ENCODE assay signal across 1 cellular context in the genomic region with DNA sequence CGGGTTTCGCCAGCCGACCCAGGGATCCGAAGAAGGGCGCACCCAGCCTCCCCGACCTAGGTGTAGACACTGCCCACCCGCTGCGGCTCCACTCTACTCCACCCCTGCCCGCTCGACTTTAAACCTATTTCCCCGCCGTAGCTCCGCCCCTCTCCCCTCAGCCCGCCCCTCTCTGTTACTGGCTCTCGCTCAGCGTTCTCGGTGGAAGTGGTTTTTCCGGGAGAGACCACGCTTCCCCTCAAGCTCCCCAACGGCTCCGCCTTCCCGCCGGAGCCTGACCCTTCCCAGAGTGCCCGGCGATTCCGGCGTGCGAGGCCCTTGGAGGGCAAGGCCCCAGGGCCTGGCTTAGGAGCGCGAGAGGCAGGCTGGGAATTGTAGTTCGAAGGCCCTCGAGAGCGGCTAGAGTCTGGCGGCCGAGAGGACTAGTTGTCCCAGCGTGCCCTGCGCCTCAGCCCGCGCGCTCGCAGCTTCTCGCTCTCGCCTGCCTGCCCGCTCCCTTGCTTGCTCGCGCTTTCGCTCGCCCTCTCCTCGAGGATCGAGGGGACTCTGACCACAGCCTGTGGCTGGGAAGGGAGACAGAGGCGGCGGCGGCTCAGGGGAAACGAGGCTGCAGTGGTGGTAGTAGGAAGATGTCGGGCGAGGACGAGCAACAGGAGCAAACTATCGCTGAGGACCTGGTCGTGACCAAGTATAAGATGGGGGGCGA.
TF ChIP-seq lines count a peak whose summit lies in the region.

TSS of gene PA2G4 (plus strand) at position 451 of the 706 bp plus-strand sequence. CDS start at position 630, 179 bp downstream.

TF ChIP-seq in HepG2, 621 proteins besides CTCF, POLR2A, EP300 and RAD21 (continued from another document and continues in another):
- TF ChIP-seq, protein P1, sequence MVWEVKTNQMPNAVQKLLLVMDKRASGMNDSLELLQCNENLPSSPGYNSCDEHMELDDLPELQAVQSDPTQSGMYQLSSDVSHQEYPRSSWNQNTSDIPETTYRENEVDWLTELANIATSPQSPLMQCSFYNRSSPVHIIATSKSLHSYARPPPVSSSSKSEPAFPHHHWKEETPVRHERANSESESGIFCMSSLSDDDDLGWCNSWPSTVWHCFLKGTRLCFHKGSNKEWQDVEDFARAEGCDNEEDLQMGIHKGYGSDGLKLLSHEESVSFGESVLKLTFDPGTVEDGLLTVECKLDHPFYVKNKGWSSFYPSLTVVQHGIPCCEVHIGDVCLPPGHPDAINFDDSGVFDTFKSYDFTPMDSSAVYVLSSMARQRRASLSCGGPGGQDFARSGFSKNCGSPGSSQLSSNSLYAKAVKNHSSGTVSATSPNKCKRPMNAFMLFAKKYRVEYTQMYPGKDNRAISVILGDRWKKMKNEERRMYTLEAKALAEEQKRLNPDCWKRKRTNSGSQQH (CRISPR knock-in tag; IDR thresholded peaks at IDR 0.05; ENCODE audit: low read depth): peak; percentile 28; the same call in 1 of the 2 replicates
- TF ChIP-seq MED1 (CRISPR knock-in tag; IDR thresholded peaks at IDR 0.05) (peak; percentile 78), ZNF547 (CRISPR knock-in tag; IDR thresholded peaks at IDR 0.05) (peak; percentile 97), ZNF251 (CRISPR knock-in tag; IDR thresholded peaks at IDR 0.05) (no peak), CHD4 (IDR thresholded peaks at IDR 0.05; ENCODE audit: borderline replicate concordance, low read length) (no peak), CENPBD1 (CRISPR knock-in tag; IDR thresholded peaks at IDR 0.05; ENCODE audit: borderline replicate concordance, low read depth) (no peak), ZFP90 (CRISPR knock-in tag; IDR thresholded peaks at IDR 0.05; ENCODE audit: borderline replicate concordance) (peak; percentile 90; the same call in 1 of the 2 replicates), ZNF10 (CRISPR knock-in tag; IDR thresholded peaks at IDR 0.05; ENCODE audit: borderline replicate concordance, low read depth) (no peak), MTF2 (CRISPR knock-in tag; IDR thresholded peaks at IDR 0.05; ENCODE audit: borderline replicate concordance) (no peak; the same call in 1 of the 2 replicates), MYNN (CRISPR knock-in tag; IDR thresholded peaks at IDR 0.05; ENCODE audit: low read depth) (no peak; the same call in 1 of the 2 replicates), ISX (CRISPR knock-in tag; conservative IDR thresholded peaks at IDR 0.05) (no peak; the same call in 1 of the 2 replicates), MEIS1 (CRISPR knock-in tag; IDR thresholded peaks at IDR 0.05; ENCODE audit: borderline replicate concordance) (peak; percentile 68; the same call in 1 of the 2 replicates), SOX5 (CRISPR knock-in tag; IDR thresholded peaks at IDR 0.05; ENCODE audit: borderline replicate concordance) (peak; percentile 75; the same call in 1 of the 2 replicates), ZSCAN20 (CRISPR knock-in tag; IDR thresholded peaks at IDR 0.05; ENCODE audit: borderline replicate concordance) (peak; percentile 87; the same call in 1 of the 2 replicates), BRD4 (CRISPR knock-in tag; IDR thresholded peaks at IDR 0.05) (peak; percentile 74), SP1 (IDR thresholded peaks at IDR 0.05) (no peak), SP1 (CRISPR knock-in tag; IDR thresholded peaks at IDR 0.05) (no peak; the same call in 1 of the 2 replicates), ZNF629 (CRISPR knock-in tag; conservative IDR thresholded peaks at IDR 0.05) (0 out of 2 replicates have a peak, but pooled peaks have one; percentile 30), PCBP2 (optimal IDR thresholded peaks at IDR 0.05; ENCODE audit: low read depth, low read length, poor library complexity, severe bottlenecking) (no peak), ZNF567 (CRISPR knock-in tag; IDR thresholded peaks at IDR 0.05; ENCODE audit: borderline replicate concordance) (peak; percentile 29; the same call in 1 of the 2 replicates), SKI (IDR thresholded peaks at IDR 0.05; ENCODE audit: partially characterized antibody) (peak; percentile 26), SMAD9 (CRISPR knock-in tag; IDR thresholded peaks at IDR 0.05) (peak; percentile 60; the same call in 1 of the 2 replicates), ZSCAN22 (CRISPR knock-in tag; IDR thresholded peaks at IDR 0.05) (no peak), TGIF2 (CRISPR knock-in tag; IDR thresholded peaks at IDR 0.05) (peak; percentile 72), E2F1 (CRISPR knock-in tag; IDR thresholded peaks at IDR 0.05) (peak; percentile 98), ZNF33B (CRISPR knock-in tag; IDR thresholded peaks at IDR 0.05) (peak; percentile 80), GATAD2A (CRISPR knock-in tag; IDR thresholded peaks at IDR 0.05) (peak; percentile 48), PAXIP1 (CRISPR knock-in tag; conservative IDR thresholded peaks at IDR 0.05) (peak; percentile 68), ARID5B (CRISPR knock-in tag; IDR thresholded peaks at IDR 0.05) (0 out of 2 replicates have a peak, but pooled peaks have one; percentile 51), EEA1 (CRISPR knock-in tag; IDR thresholded peaks at IDR 0.05; ENCODE audit: borderline replicate concordance) (no peak), KDM2A (CRISPR knock-in tag; IDR thresholded peaks at IDR 0.05; ENCODE audit: borderline replicate concordance, low read depth) (peak; percentile 100), WIZ (CRISPR knock-in tag; IDR thresholded peaks at IDR 0.05) (no peak; the same call in 1 of the 2 replicates), FLYWCH1 (CRISPR knock-in tag; IDR thresholded peaks at IDR 0.05) (no peak), HOXA9 (CRISPR knock-in tag; IDR thresholded peaks at IDR 0.05; ENCODE audit: borderline replicate concordance) (no peak; the same call in none of the 2 replicates), ZNF12 (CRISPR knock-in tag; IDR thresholded peaks at IDR 0.05) (no peak; the same call in 1 of the 2 replicates), SOX13 (IDR thresholded peaks at IDR 0.05) (no peak), SOX13 (CRISPR knock-in tag; conservative IDR thresholded peaks at IDR 0.05 in 1 of 2, IDR thresholded peaks at IDR 0.05 in 1 of 2) (peak in 1 of 2 experiments; percentile 44; a peak in 1 of 4 replicates), ZNF414 (CRISPR knock-in tag; IDR thresholded peaks at IDR 0.05) (peak; percentile 94), ZNF75D (CRISPR knock-in tag; IDR thresholded peaks at IDR 0.05; ENCODE audit: borderline replicate concordance) (0 out of 2 replicates have a peak, but pooled peaks have one; percentile 26), SMAD1 (CRISPR knock-in tag; IDR thresholded peaks at IDR 0.05; ENCODE audit: borderline replicate concordance, low read depth) (no peak; the same call in 1 of the 2 replicates), NONO (IDR thresholded peaks at IDR 0.05) (no peak), NONO (CRISPR knock-in tag; conservative IDR thresholded peaks at IDR 0.05) (peak; percentile 95), ZNF879 (CRISPR knock-in tag; IDR thresholded peaks at IDR 0.05) (no peak), ATM (IDR thresholded peaks at IDR 0.05; ENCODE audit: borderline replicate concordance) (no peak), SIN3B (IDR thresholded peaks at IDR 0.05; ENCODE audit: low read length) (no peak)
- TF ChIP-seq, protein P2, sequence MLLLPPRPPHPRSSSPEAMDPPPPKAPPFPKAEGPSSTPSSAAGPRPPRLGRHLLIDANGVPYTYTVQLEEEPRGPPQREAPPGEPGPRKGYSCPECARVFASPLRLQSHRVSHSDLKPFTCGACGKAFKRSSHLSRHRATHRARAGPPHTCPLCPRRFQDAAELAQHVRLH (CRISPR knock-in tag; IDR thresholded peaks at IDR 0.05; ENCODE audit: borderline replicate concordance, low read depth): peak; percentile 92
- TF ChIP-seq, protein P3, sequence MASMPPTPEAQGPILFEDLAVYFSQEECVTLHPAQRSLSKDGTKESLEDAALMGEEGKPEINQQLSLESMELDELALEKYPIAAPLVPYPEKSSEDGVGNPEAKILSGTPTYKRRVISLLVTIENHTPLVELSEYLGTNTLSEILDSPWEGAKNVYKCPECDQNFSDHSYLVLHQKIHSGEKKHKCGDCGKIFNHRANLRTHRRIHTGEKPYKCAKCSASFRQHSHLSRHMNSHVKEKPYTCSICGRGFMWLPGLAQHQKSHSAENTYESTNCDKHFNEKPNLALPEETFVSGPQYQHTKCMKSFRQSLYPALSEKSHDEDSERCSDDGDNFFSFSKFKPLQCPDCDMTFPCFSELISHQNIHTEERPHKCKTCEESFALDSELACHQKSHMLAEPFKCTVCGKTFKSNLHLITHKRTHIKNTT (CRISPR knock-in tag; IDR thresholded peaks at IDR 0.05): 0 out of 2 replicates have a peak, but pooled peaks have one; percentile 30
